ENCODE assay signal across 8 cellular contexts in genomic region chr14:92729632-92730358, GRCh38. TPM values are rescaled to one million over a fixed set of nuclear protein-coding genes. Genes with fewer than 3 reads are reported as not detected.
DNase-seq lines count a peak whose midpoint lies in the region; ATAC-seq and TF ChIP-seq lines count a peak whose summit lies in the region.

No MANE protein-coding gene starts in this region.

- intact Hi-C loops in dorsolateral prefrontal cortex (cut with DNase I) = no loop called here

- ATAC-seq in HG02885 (IDR thresholded peaks at IDR 0.05; ENCODE audit: poor library complexity, unreplicated experiment) = peak; percentile 70

- TF ChIP-seq CTCF in dorsolateral prefrontal cortex (IDR thresholded peaks at IDR 0.05 in 54 of 56, conservative IDR thresholded peaks at IDR 0.05 in 2 of 56; ENCODE audit: low read depth in 1 of 56, partially characterized antibody in 56 of 56) = no peak

- peak; percentile 48 for DNase-seq in NK-92 treated with Interleukin-12 subunit alpha and Interleukin-12 subunit beta, amount 100 ng/mL, for 24 hours (lab: John Stamatoyannopoulos, UW)
- DNase-seq in NK-92 (lab: John Stamatoyannopoulos, UW; ENCODE audit: unreplicated experiment) (no peak), SIG-M5 (lab: John Stamatoyannopoulos, UW) (peak; percentile 39), non-pigmented ciliary epithelial cell (ENCODE audit: low read depth) (peak; percentile 85), SW 1271 (lab: John Stamatoyannopoulos, UW) (no peak), dedifferentiated amniotic fluid mesenchymal stem cell (ENCODE audit: extremely low spot score) (no peak), dorsolateral prefrontal cortex (no peak)

- no peak overlapping the region for H3K4me3 ChIP-seq in dorsolateral prefrontal cortex

- H3K27me3 ChIP-seq in dorsolateral prefrontal cortex = no peaks in the 10 kb centered on the region

- no peak overlapping the region for H3K27ac ChIP-seq in dorsolateral prefrontal cortex

RNA-seq across cellular contexts. Expression of gene LGMN, which starts 18.6 kb away (rescaled TPM):
- 10 to 100 TPM; 34.8 to 93.8 (median 64.1) TPM for total RNA-seq in dorsolateral prefrontal cortex

Comparison
In these comparisons a context has a peak if more than half of its experiments do, and no peak if none do; other contexts are left out.
1. DNase-seq: peak in NK-92 treated with Interleukin-12 subunit alpha and Interleukin-12 subunit beta, amount 100 ng/mL, for 24 hours (single experiment), SIG-M5 (single experiment) and non-pigmented ciliary epithelial cell (single experiment); none in NK-92 (single experiment), SW 1271 (0 of 2), dedifferentiated amniotic fluid mesenchymal stem cell (single experiment) and dorsolateral prefrontal cortex (0 of 10).